9 cellular contexts compared by ENCODE assay signal in genomic region chr19:55080915-55081772, GRCh38. TPM values are rescaled to one million over a fixed set of nuclear protein-coding genes. Genes with fewer than 3 reads are reported as not detected.
A peak's percentile ranks its signal among the peaks of the same experiment; 100 is the strongest.
DNase-seq lines count a peak whose midpoint lies in the region; ATAC-seq and TF ChIP-seq lines count a peak whose summit lies in the region.
"Had no signal": no experiment of that assay in that cellular context is flagged by ENCODE, and none has a peak within 500 bp of the region (broad histone marks: within the 10 kb centered on the region; RNA-seq: fewer than 3 reads in every experiment).

No MANE protein-coding gene starts in this region.

- H3K9me3 Mint-ChIP-seq in activated T-cell treated with anti-CD3 and anti-CD28 coated beads, Interleukin-2, amount 50 U/mL, for 4 hours: no peaks in the 10 kb centered on the region
- peaks cover 15% of the 10 kb centered on the region for H3K9me3 Mint-ChIP-seq in HFFc6

- TF ChIP-seq CTCF in fibroblast of the aortic adventitia (IDR thresholded peaks at IDR 0.05; ENCODE audit: insufficient read depth, low read length): no peak
- TF ChIP-seq CTCF in HFFc6 (IDR thresholded peaks at IDR 0.05): no peak

- H3K27ac ChIP-seq in thymus (ENCODE audit: low read depth): no peak overlapping the region

- peaks cover 57% of the 10 kb centered on the region for H3K27me3 ChIP-seq in thymus (ENCODE audit: control insufficient read depth, insufficient read depth)

- peaks cover 19% of the 10 kb centered on the region for H3K4me1 Mint-ChIP-seq in activated T-cell treated with anti-CD3 and anti-CD28 coated beads, Interleukin-2, amount 50 U/mL, for 4 hours (ENCODE audit: low read depth)
- H3K4me1 Mint-ChIP-seq in HFFc6 (ENCODE audit: low read depth): peaks cover 9% of the 10 kb centered on the region

- DNase-seq in HK-2 (ENCODE audit: unreplicated experiment) (peak; percentile 98), fibroblast of the aortic adventitia (ENCODE audit: low read depth) (peak; percentile 36), occipital lobe (lab: John Stamatoyannopoulos, UW) (peak; percentile 21), HFFc6 (no peak)
- peak; percentile 79 for DNase-seq in activated T-cell treated with anti-CD3 and anti-CD28 coated beads, Interleukin-2, amount 50 U/mL, for 4 hours

- H3K4me3 Mint-ChIP-seq in activated T-cell treated with anti-CD3 and anti-CD28 coated beads, Interleukin-2, amount 50 U/mL, for 4 hours: peak overlapping the region; percentile 75
- H3K4me3 Mint-ChIP-seq in HFFc6: no peak overlapping the region

- ATAC-seq in activated T-cell treated with anti-CD3 and anti-CD28 coated beads, Interleukin-2, amount 50 U/mL, for 4 hours: peak; percentile 81 to 84

- peak; percentile 43 for TF ChIP-seq POLR2A in GM18526 (IDR thresholded peaks at IDR 0.05; ENCODE audit: extremely low read depth, insufficient read length)

- H3K36me3 ChIP-seq in thymus (ENCODE audit: control insufficient read depth, insufficient read depth): no peaks in the 10 kb centered on the region

- peaks cover 5% of the 10 kb centered on the region for H3K9me3 ChIP-seq in thymus (ENCODE audit: control insufficient read depth)

- no peaks in the 10 kb centered on the region for H3K36me3 Mint-ChIP-seq in activated T-cell treated with anti-CD3 and anti-CD28 coated beads, Interleukin-2, amount 50 U/mL, for 4 hours (ENCODE audit: insufficient read depth)
- H3K36me3 Mint-ChIP-seq in HFFc6 (ENCODE audit: low read depth): no peaks in the 10 kb centered on the region

- H3K4me1 ChIP-seq in thymus (ENCODE audit: control insufficient read depth, insufficient read depth, low read length): peaks cover 8% of the 10 kb centered on the region

- peaks cover 56% of the 10 kb centered on the region for H3K27me3 Mint-ChIP-seq in activated T-cell treated with anti-CD3 and anti-CD28 coated beads, Interleukin-2, amount 50 U/mL, for 4 hours (ENCODE audit: low read depth)
- peaks cover 37% of the 10 kb centered on the region for H3K27me3 Mint-ChIP-seq in HFFc6 (ENCODE audit: insufficient read depth)

- H3K27ac Mint-ChIP-seq in HFFc6: no peak overlapping the region

- 1% methylated on average over 60 of the region's 60 CpGs for WGBS in thymus

- H3K4me3 ChIP-seq in fibroblast of the aortic adventitia (ENCODE audit: low read depth, low read length): peak overlapping the region; percentile 50
- peak overlapping the region; percentile 48 for H3K4me3 ChIP-seq in thymus (ENCODE audit: low read length)

TF ChIP-seq in PFSK-1, 5 proteins besides CTCF, POLR2A, EP300 and RAD21:
- TF ChIP-seq POLR2AphosphoS5 (IDR thresholded peaks at IDR 0.05; ENCODE audit: low read depth, low read length) (0 out of 2 replicates have a peak, but pooled peaks have one; percentile 46), FOXP2 (optimal IDR thresholded peaks at IDR 0.05; ENCODE audit: borderline replicate concordance, extremely low read depth, extremely low read length, insufficient read depth) (no peak)

RNA-seq across cellular contexts. Expression of gene EPS8L1, which starts 5.5 kb away (rescaled TPM):
- 5.9 TPM for polyA plus RNA-seq in PFSK-1 (2012; ENCODE audit: insufficient read length, low read depth)
- total RNA-seq in activated T-cell treated with anti-CD3 and anti-CD28 coated beads, Interleukin-2, amount 50 U/mL, for 4 hours: 1 to 10 TPM in 1 of 3 donors, under 1 TPM in 2; 0.53 to 1.2 (median 0.87) TPM
- total RNA-seq in fibroblast of the aortic adventitia (ENCODE audit: low replicate concordance) (0.63 and 1.5 TPM in 2 replicates), occipital lobe (0.62 TPM)
- 26.6 TPM for polyA plus RNA-seq in thymus
- under 1 TPM in 5 of 6 experiments, not detected in 1; 0.55 to 0.94 (median 0.64) TPM for total RNA-seq in HFFc6 (2021; fragmentation: NEBNext Ultra II Directional; extraction: Animal tissue kit (Norgen Biotek cat#: 25700))

RNA-seq across cellular contexts. Expression of gene RDH13, which starts 18.2 kb away (rescaled TPM):
- polyA plus RNA-seq in PFSK-1 (2012; ENCODE audit: insufficient read length, low read depth): 23.9 TPM
- 10 to 100 TPM; 19.2 to 40.7 (median 19.5) TPM for total RNA-seq in activated T-cell treated with anti-CD3 and anti-CD28 coated beads, Interleukin-2, amount 50 U/mL, for 4 hours
- total RNA-seq in fibroblast of the aortic adventitia (ENCODE audit: low replicate concordance): 4.9 and 9.1 TPM in 2 replicates
- total RNA-seq in occipital lobe: 15.0 TPM
- polyA plus RNA-seq in thymus: 6.5 TPM
- total RNA-seq in HFFc6 (2021; fragmentation: NEBNext Ultra II Directional; extraction: Animal tissue kit (Norgen Biotek cat#: 25700)): 1 to 10 TPM; 2.4 to 3.3 (median 2.8) TPM

RNA-seq across cellular contexts. Expression of gene PPP1R12C, which starts 36.3 kb away (rescaled TPM):
- polyA plus RNA-seq in PFSK-1 (2012; ENCODE audit: insufficient read length, low read depth): 140 TPM
- total RNA-seq in activated T-cell treated with anti-CD3 and anti-CD28 coated beads, Interleukin-2, amount 50 U/mL, for 4 hours: 100 to 1,000 TPM in 2 of 3 donors, 10 to 100 TPM in 1; 95.6 to 105 (median 104) TPM
- total RNA-seq in fibroblast of the aortic adventitia (ENCODE audit: low replicate concordance) (46.3 and 75.2 TPM in 2 replicates), occipital lobe (20.7 TPM)
- 194 TPM for polyA plus RNA-seq in thymus
- total RNA-seq in HFFc6 (2021; fragmentation: NEBNext Ultra II Directional; extraction: Animal tissue kit (Norgen Biotek cat#: 25700)): 10 to 100 TPM; 82.7 to 96.0 (median 91.9) TPM

RNA-seq across cellular contexts. Expression of gene GP6, which starts 43.1 kb away (rescaled TPM):
- not detected for polyA plus RNA-seq in PFSK-1 (2012; ENCODE audit: insufficient read length, low read depth)
- under 1 TPM in 2 of 3 donors, not detected in 1; 0.26 to 0.53 TPM for total RNA-seq in activated T-cell treated with anti-CD3 and anti-CD28 coated beads, Interleukin-2, amount 50 U/mL, for 4 hours
- total RNA-seq in fibroblast of the aortic adventitia (ENCODE audit: low replicate concordance) (not detected in 2 replicates), occipital lobe (0.47 TPM)
- polyA plus RNA-seq in thymus: 0.16 TPM
- not detected for total RNA-seq in HFFc6 (2021; fragmentation: NEBNext Ultra II Directional; extraction: Animal tissue kit (Norgen Biotek cat#: 25700))
- total RNA-seq: subcutaneous adipose tissue had no signal
